1 cellular context compared by ENCODE assay signal in the genomic region with DNA sequence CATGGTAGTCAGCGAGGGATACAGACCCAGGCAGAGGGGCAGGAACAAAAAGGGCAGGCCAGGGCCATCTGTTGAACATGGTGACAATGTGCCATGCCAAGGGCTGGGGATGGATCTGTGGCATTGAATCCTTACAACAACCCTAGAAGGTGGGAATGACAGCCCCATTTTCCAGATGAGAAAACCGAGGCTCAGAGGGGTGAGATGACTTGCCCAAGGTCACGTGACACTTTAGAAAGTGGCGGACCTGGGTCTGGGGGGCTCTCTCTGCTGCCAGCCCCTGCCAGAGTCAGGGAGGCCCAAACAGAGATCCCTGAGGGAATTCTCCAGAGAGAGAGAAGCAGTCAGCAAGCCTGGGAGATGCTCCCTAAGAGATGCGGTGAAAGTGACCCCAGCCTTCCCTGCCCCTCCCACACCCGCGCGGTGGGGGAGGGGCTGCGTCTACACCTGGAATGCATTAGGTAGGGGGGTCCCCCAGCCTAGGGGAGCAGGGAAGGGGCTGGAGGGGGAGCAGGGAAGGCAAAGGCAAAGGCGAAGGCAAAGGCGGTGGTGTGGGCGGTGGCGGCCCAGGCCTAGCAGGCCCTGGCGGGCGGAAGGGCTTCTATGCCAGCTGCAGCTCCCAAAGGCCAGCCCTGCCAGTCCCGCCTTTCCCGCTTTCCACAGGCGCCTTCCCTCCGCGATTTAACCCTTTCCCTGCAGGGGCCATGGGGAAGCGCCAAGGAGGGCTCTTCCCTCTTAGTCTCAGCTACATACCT.
A peak's percentile ranks its signal among the peaks of the same experiment; 100 is the strongest.
TF ChIP-seq lines count a peak whose summit lies in the region.

No MANE protein-coding gene starts in this region.

TF ChIP-seq in H1, 55 proteins besides CTCF, POLR2A, EP300 and RAD21:
- TF ChIP-seq TEAD4 (IDR thresholded peaks at IDR 0.05; ENCODE audit: low read depth, low read length): peak; percentile 70; the same call in 1 of the 2 replicates
- TF ChIP-seq, protein P1, sequence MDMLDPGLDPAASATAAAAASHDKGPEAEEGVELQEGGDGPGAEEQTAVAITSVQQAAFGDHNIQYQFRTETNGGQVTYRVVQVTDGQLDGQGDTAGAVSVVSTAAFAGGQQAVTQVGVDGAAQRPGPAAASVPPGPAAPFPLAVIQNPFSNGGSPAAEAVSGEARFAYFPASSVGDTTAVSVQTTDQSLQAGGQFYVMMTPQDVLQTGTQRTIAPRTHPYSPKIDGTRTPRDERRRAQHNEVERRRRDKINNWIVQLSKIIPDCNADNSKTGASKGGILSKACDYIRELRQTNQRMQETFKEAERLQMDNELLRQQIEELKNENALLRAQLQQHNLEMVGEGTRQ (IDR thresholded peaks at IDR 0.05; ENCODE audit: low read length): 0 out of 2 replicates have a peak, but pooled peaks have one; percentile 3
- TF ChIP-seq KDM1A (IDR thresholded peaks at IDR 0.05; ENCODE audit: borderline replicate concordance, low read length): peak; percentile 88
- no peak for TF ChIP-seq SP2 (IDR thresholded peaks at IDR 0.05; ENCODE audit: low read length)
- TF ChIP-seq EZH2 (IDR thresholded peaks at IDR 0.05; ENCODE audit: low read depth, low read length, severe bottlenecking): no peak
